In genomic region chr6:148822819-148823218, GRCh38 we compare ENCODE assay signal across 26 cellular contexts.
"Had no signal": no experiment of that assay in that cellular context is flagged by ENCODE, and none has a peak within 500 bp of the region (broad histone marks: within the 10 kb centered on the region; RNA-seq: fewer than 3 reads in every experiment).

No MANE protein-coding gene starts in this region.

- H3K4me3 ChIP-seq: coronary artery, dorsolateral prefrontal cortex, esophagus muscularis mucosa, gastrocnemius medialis, heart right ventricle, hepatocyte, lower lobe of right lung, mucosa of descending colon had no signal

- DNase-seq: dermis blood vessel endothelial cell; dorsolateral prefrontal cortex; effector CD4-positive, alpha-beta T cell; effector memory CD4-positive, alpha-beta T cell; foreskin fibroblast; foreskin melanocyte; gastrocnemius medialis; glutamatergic neuron; head of caudate nucleus; heart right ventricle; hypothalamus; immature natural killer cell; islet precursor cell; kidney; kidney glomerular epithelial cell; left colon; left ventricle myocardium superior; lower lobe of right lung; mesenchymal stem cell; mucosa of descending colon; naive B cell; naive thymus-derived CD8-positive, alpha-beta T cell had no signal

- H3K36me3 ChIP-seq: esophagus muscularis mucosa, gastrocnemius medialis, heart right ventricle, lower lobe of right lung had no signal

- H3K27me3 ChIP-seq: dorsolateral prefrontal cortex, esophagus muscularis mucosa, gastrocnemius medialis, heart right ventricle, hepatocyte had no signal

- H2AFZ ChIP-seq: hepatocyte had no signal

- H3K9me3 ChIP-seq: esophagus muscularis mucosa, gastrocnemius medialis, heart right ventricle, lower lobe of right lung, mucosa of descending colon had no signal

- H3K4me1 ChIP-seq: gastrocnemius medialis, heart right ventricle, lower lobe of right lung had no signal

- H3K4me2 ChIP-seq: hepatocyte had no signal

- ATAC-seq: gastrocnemius medialis; heart right ventricle; left colon; left lobe of liver; left ventricle myocardium superior; mucosa of descending colon; naive thymus-derived CD8-positive, alpha-beta T cell had no signal
